In the genomic region with DNA sequence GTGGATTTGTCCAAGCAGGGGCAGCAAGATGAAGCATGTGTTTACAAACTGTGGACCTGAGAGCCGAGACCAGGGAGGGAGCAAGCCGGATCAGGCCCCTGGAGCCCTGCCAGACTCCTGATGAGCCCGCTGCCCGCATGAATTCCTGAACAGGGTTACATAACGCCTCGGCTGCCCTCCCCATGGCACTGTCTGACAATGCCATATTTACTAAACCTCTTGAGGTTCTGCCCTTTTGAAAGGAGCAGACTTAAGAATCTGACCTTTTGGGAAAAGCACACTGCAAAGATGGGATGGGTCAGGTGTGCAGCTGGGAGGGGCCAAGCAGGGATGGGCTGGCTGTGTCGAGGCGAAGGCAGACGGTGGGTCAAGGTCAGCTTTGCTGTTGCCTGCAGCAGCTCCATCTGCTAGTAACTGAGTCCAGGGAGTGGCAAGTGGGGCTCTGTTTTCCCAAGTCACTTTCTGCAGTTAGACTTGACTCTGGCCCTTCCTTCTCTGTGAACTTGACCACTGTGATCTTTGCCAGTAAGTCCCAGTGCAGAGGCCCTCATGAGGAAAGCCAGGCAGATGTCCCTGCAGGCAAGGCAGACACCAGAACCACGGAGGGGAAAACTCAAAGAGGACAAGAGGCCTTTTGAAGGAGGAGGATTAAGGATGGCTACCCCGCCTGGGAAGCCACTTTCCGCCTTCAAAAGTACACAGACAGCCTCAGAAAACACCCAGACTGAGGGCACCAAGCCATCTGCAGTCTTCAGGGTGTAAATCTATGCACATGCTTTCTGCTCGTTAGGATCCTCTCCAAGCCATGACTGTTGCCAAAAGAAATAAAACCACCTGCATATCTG, we compare ENCODE assay signal across 9 cellular contexts.
DNase-seq lines count a peak whose midpoint lies in the region; ATAC-seq, FAIRE-seq and TF ChIP-seq lines count a peak whose summit lies in the region.
"Had no signal": no experiment of that assay in that cellular context is flagged by ENCODE, and none has a peak within 500 bp of the region (broad histone marks: within the 10 kb centered on the region; RNA-seq: fewer than 3 reads in every experiment).

No MANE protein-coding gene starts in this region.

- H2AFZ ChIP-seq in astrocyte (ENCODE audit: low read depth, low read length) (no peak overlapping the region), SK-N-SH (ENCODE audit: low read depth) (no peak overlapping the region)

- H3K27me3 ChIP-seq in astrocyte (ENCODE audit: insufficient read depth, low read length) = no peaks in the 10 kb centered on the region
- no peaks in the 10 kb centered on the region for H3K27me3 ChIP-seq in SK-N-SH (ENCODE audit: insufficient read depth)

- FAIRE-seq in astrocyte (lab: Jason Lieb, UNC) = no peak

- H3K4me3 ChIP-seq in astrocyte (ENCODE audit: insufficient read depth, low read depth, low read length) (no peak overlapping the region), SK-N-SH (ENCODE audit: low read depth in 2 of 2, low read length in 1 of 2) (no peak overlapping the region)

- intact Hi-C loops in left cardiac atrium (cut with DNase I) = no loop called here

- H3K9ac ChIP-seq in astrocyte (ENCODE audit: low read length) (no peak overlapping the region), SK-N-SH (no peak overlapping the region)

- no peak for TF ChIP-seq RAD21 in SK-N-SH (IDR thresholded peaks at IDR 0.05; ENCODE audit: low read length)

- peaks cover 18% of the 10 kb centered on the region for H3K36me3 Mint-ChIP-seq in astrocyte (ENCODE audit: low read depth, unreplicated experiment)

- H3K4me1 ChIP-seq in astrocyte (ENCODE audit: insufficient read depth, low read length) = peaks cover 9% of the 10 kb centered on the region
- H3K4me1 ChIP-seq in SK-N-SH (ENCODE audit: control insufficient read depth in 1 of 2, insufficient read depth in 2 of 2, low read depth in 1 of 2, low read length in 1 of 2) = peaks cover 0 to 22% of the 10 kb centered on the region in 2 experiments; a peak in 1 of 4 replicates

- no peaks in the 10 kb centered on the region for H3K27me3 Mint-ChIP-seq in astrocyte (ENCODE audit: low read depth, unreplicated experiment)

- no peak for TF ChIP-seq EP300 in SK-N-SH (IDR thresholded peaks at IDR 0.05; ENCODE audit: borderline replicate concordance in 1 of 2, low read depth in 1 of 2, low read length in 1 of 2)

- POLR2A ChIA-PET in SK-N-SH (lab: Yijun Ruan, JAX) = no interaction called here

- no peaks in the 10 kb centered on the region for H3K9me3 ChIP-seq in astrocyte (ENCODE audit: insufficient read depth, low read depth, low read length)
- H3K9me3 ChIP-seq in SK-N-SH = no peaks in the 10 kb centered on the region

- ATAC-seq in left cardiac atrium = peak; percentile 76 to 86
- no peak for ATAC-seq in stimulated activated naive CD8-positive, alpha-beta T cell treated with anti-CD3 and anti-CD28 coated beads, Interleukin-15, Interleukin-2, amounts not matched to agents 100 U/mL and 50 U/mL, for 24 hours

- H4K20me1 ChIP-seq in astrocyte (ENCODE audit: insufficient read depth, low read length) (peaks cover 71% of the 10 kb centered on the region), SK-N-SH (ENCODE audit: insufficient read depth) (no peaks in the 10 kb centered on the region)

- TF ChIP-seq CTCF in astrocyte (IDR thresholded peaks at IDR 0.05; ENCODE audit: insufficient read depth, low read depth, low read length) (no peak), SK-N-SH (IDR thresholded peaks at IDR 0.05) (no peak)

- peaks cover 18% of the 10 kb centered on the region for H3K4me1 Mint-ChIP-seq in astrocyte (ENCODE audit: low read depth, unreplicated experiment)

- H3K27ac ChIP-seq in astrocyte (ENCODE audit: low read depth, low read length) (no peak overlapping the region), SK-N-SH (ENCODE audit: low read depth in 2 of 2, low read length in 1 of 2) (no peak overlapping the region)

- H3K4me2 ChIP-seq in astrocyte (ENCODE audit: low read length) = peak overlapping the region; percentile 29
- no peak overlapping the region for H3K4me2 ChIP-seq in SK-N-SH

- 91% methylated on average over 11 of the region's 13 CpGs for WGBS in SK-N-SH (ENCODE audit: low lambda C conversion rate)

- H3K36me3 ChIP-seq in astrocyte (ENCODE audit: insufficient read depth, low read length) = peaks cover 5% of the 10 kb centered on the region
- H3K36me3 ChIP-seq in SK-N-SH (replicated peaks in 1 of 2; ENCODE audit: control insufficient read depth in 1 of 2, insufficient read depth in 2 of 2, low read length in 1 of 2) = peaks cover 26 to 73% of the 10 kb centered on the region in 2 experiments

- no peaks in the 10 kb centered on the region for H3K9me3 Mint-ChIP-seq in astrocyte (ENCODE audit: unreplicated experiment)

- H3K79me2 ChIP-seq in astrocyte (ENCODE audit: insufficient read depth, low read length) (no peaks in the 10 kb centered on the region), SK-N-SH (ENCODE audit: insufficient read depth) (no peaks in the 10 kb centered on the region)

- H3K4me3 Mint-ChIP-seq in astrocyte (ENCODE audit: unreplicated experiment) = no peak overlapping the region

- peaks cover 2% of the 10 kb centered on the region for H3F3A ChIP-seq in SK-N-SH (replicated peaks; ENCODE audit: insufficient read depth)

- no peaks in the 10 kb centered on the region for H3K9me2 ChIP-seq in SK-N-SH

- H3K27ac Mint-ChIP-seq in astrocyte (ENCODE audit: unreplicated experiment) = no peak overlapping the region

- CTCF ChIA-PET in SK-N-SH (lab: Yijun Ruan, JAX) = interaction anchor here (1.3 kb wide), 1 partner anchor 30 kb away, joined by 4 read pairs; no protein-coding TSS in a partner anchor

- DNase-seq in DMS 273 treated with DMSO at 0.1 percent for 48 hours (lab: John Stamatoyannopoulos, UW) (peak; percentile 28), astrocyte (ENCODE audit: low read depth) (peak; percentile 69), left cardiac atrium (peak; percentile 63), putamen (ENCODE audit: low spot score) (peak; percentile 25), SK-N-SH (no peak), NCI-H2081 treated with DMSO at 0.1 percent for 48 hours (lab: John Stamatoyannopoulos, UW) (no peak), CD1c-positive myeloid dendritic cell (ENCODE audit: extremely low spot score) (no peak)
- DNase-seq in stimulated activated naive CD8-positive, alpha-beta T cell treated with anti-CD3 and anti-CD28 coated beads, Interleukin-15, Interleukin-2, amounts not matched to agents 100 U/mL and 50 U/mL, for 24 hours = no peak
- DNase-seq: effector memory CD4-positive, alpha-beta T cell had no signal

TF ChIP-seq in SK-N-SH, 30 proteins besides CTCF, POLR2A, EP300 and RAD21:
- TF ChIP-seq YY1 (IDR thresholded peaks at IDR 0.05; ENCODE audit: low read depth) = no peak
- no peak for TF ChIP-seq ELF1 (IDR thresholded peaks at IDR 0.05)
- TF ChIP-seq POLR2AphosphoS5 (IDR thresholded peaks at IDR 0.05; ENCODE audit: low read depth, low read length) = no peak
- TF ChIP-seq FOSL2 (IDR thresholded peaks at IDR 0.05; ENCODE audit: borderline replicate concordance, low read depth) = no peak
- TF ChIP-seq SIN3A (IDR thresholded peaks at IDR 0.05; ENCODE audit: borderline replicate concordance, low read depth, low read length) = no peak
- TF ChIP-seq, protein P1, sequence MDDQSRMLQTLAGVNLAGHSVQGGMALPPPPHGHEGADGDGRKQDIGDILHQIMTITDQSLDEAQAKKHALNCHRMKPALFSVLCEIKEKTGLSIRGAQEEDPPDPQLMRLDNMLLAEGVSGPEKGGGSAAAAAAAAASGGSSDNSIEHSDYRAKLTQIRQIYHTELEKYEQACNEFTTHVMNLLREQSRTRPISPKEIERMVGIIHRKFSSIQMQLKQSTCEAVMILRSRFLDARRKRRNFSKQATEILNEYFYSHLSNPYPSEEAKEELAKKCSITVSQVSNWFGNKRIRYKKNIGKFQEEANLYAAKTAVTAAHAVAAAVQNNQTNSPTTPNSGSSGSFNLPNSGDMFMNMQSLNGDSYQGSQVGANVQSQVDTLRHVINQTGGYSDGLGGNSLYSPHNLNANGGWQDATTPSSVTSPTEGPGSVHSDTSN (IDR thresholded peaks at IDR 0.05) = no peak
- no peak for TF ChIP-seq EZH2phosphoT487 (IDR thresholded peaks at IDR 0.05; ENCODE audit: borderline replicate concordance, low read depth)
- TF ChIP-seq FOXM1 (IDR thresholded peaks at IDR 0.05; ENCODE audit: low read depth) = no peak
- no peak for TF ChIP-seq RXRA (IDR thresholded peaks at IDR 0.05; ENCODE audit: borderline replicate concordance, low read depth)
- no peak for TF ChIP-seq SMC3 (IDR thresholded peaks at IDR 0.05; ENCODE audit: low read depth, low read length)

Comparison
In these comparisons a context has a peak if more than half of its experiments do, and no peak if none do; other contexts are left out.
1. DNase-seq: peak in DMS 273 treated with DMSO at 0.1 percent for 48 hours (single experiment), astrocyte (single experiment), left cardiac atrium (single experiment) and putamen (single experiment); none in stimulated activated naive CD8-positive, alpha-beta T cell treated with anti-CD3 and anti-CD28 coated beads, Interleukin-15, Interleukin-2, amounts not matched to agents 100 U/mL and 50 U/mL, for 24 hours (single experiment), SK-N-SH (single experiment), NCI-H2081 treated with DMSO at 0.1 percent for 48 hours (single experiment) and CD1c-positive myeloid dendritic cell (single experiment).